ENCODE assay signal across 8 cellular contexts in genomic region chr6:19803331-19804330, GRCh38. TPM values are rescaled to one million over a fixed set of nuclear protein-coding genes. Genes with fewer than 3 reads are reported as not detected.
DNase-seq lines count a peak whose midpoint lies in the region; ATAC-seq lines count a peak whose summit lies in the region.

No MANE protein-coding gene starts in this region.

- H3K9ac ChIP-seq in iPS-18a (ENCODE audit: low read length) (peak overlapping the region; percentile 43), subcutaneous abdominal adipose tissue (ENCODE audit: low read length in 5 of 5) (peak overlapping the region in 4 of 5 donors; percentile 44 to 64 (median 54))

- peaks cover 10% of the 10 kb centered on the region for H3K4me1 ChIP-seq in iPS-18a (ENCODE audit: control insufficient read depth, low read depth, low read length)
- H3K4me1 ChIP-seq in subcutaneous abdominal adipose tissue (ENCODE audit: control insufficient read depth in 5 of 5, insufficient read depth in 5 of 5, low read length in 5 of 5): peaks cover 4 to 22% (median 21%) of the 10 kb centered on the region in 5 donors

- peaks cover 9% of the 10 kb centered on the region for H3K4me1 Mint-ChIP-seq in T-helper 17 cell

- H3K27me3 ChIP-seq in iPS-18a (ENCODE audit: control insufficient read depth, insufficient read depth, low read length) (peaks cover 21% of the 10 kb centered on the region), subcutaneous abdominal adipose tissue (ENCODE audit: control insufficient read depth in 5 of 5, insufficient read depth in 4 of 5, low read length in 5 of 5) (no peaks in the 10 kb centered on the region)

- no peak overlapping the region for H3K27ac Mint-ChIP-seq in T-helper 17 cell

- H3K4me3 ChIP-seq in iPS-18a (ENCODE audit: low read length): peak overlapping the region; percentile 72
- H3K4me3 ChIP-seq in subcutaneous abdominal adipose tissue (ENCODE audit: low read depth in 1 of 5, low read length in 5 of 5): peak overlapping the region; percentile 73 to 83 (median 74)

- no peaks in the 10 kb centered on the region for H3K36me3 ChIP-seq in iPS-18a (ENCODE audit: control insufficient read depth, low read depth, low read length)
- H3K36me3 ChIP-seq in subcutaneous abdominal adipose tissue (ENCODE audit: control insufficient read depth in 5 of 5, insufficient read depth in 5 of 5, low read length in 5 of 5): no peaks in the 10 kb centered on the region

- peak overlapping the region; percentile 79 for H3K4me3 Mint-ChIP-seq in T-helper 17 cell

- DNase-seq in NCI-H1092 treated with DMSO at 0.1 percent for 48 hours (lab: John Stamatoyannopoulos, UW) (peak; percentile 48), NCI-H1092 (lab: John Stamatoyannopoulos, UW) (no peak), T-helper 17 cell (no peak)

- no peaks in the 10 kb centered on the region for H3K9me3 ChIP-seq in T-helper 17 cell (ENCODE audit: control insufficient read depth, low read length, poor library complexity, severe bottlenecking)
- H3K9me3 ChIP-seq in iPS-18a (ENCODE audit: control insufficient read depth, low read depth, low read length): no peaks in the 10 kb centered on the region
- no peaks in the 10 kb centered on the region for H3K9me3 ChIP-seq in subcutaneous abdominal adipose tissue (ENCODE audit: control insufficient read depth in 5 of 5, low read length in 5 of 5)

- ATAC-seq in T-helper 17 cell: no peak
- no peak for ATAC-seq in HG03025 (IDR thresholded peaks at IDR 0.05; ENCODE audit: low FRiP score, unreplicated experiment)
- no peak for ATAC-seq in HG03135 (IDR thresholded peaks at IDR 0.05; ENCODE audit: unreplicated experiment)
- ATAC-seq in HG03139 (IDR thresholded peaks at IDR 0.05; ENCODE audit: unreplicated experiment): no peak

- H3K36me3 Mint-ChIP-seq in T-helper 17 cell (ENCODE audit: low read depth): no peaks in the 10 kb centered on the region

- H3K27ac ChIP-seq in iPS-18a (ENCODE audit: low read length) (peak overlapping the region; percentile 21), subcutaneous abdominal adipose tissue (ENCODE audit: low read depth, low read length) (peak overlapping the region; percentile 84)

- H3K27me3 Mint-ChIP-seq in T-helper 17 cell: peaks cover 38% of the 10 kb centered on the region

RNA-seq across cellular contexts. Expression of gene ID4, which starts 33.5 kb away (rescaled TPM):
- not detected for total RNA-seq in T-helper 17 cell
